8 cellular contexts compared by ENCODE assay signal in genomic region chr17:7686221-7687071, GRCh38. TPM values are rescaled to one million over a fixed set of nuclear protein-coding genes. Genes with fewer than 3 reads are reported as not detected.
DNase-seq lines count a peak whose midpoint lies in the region; ATAC-seq, FAIRE-seq and TF ChIP-seq lines count a peak whose summit lies in the region.

No MANE protein-coding gene starts in this region.

- TF ChIP-seq EP300 in sigmoid colon (IDR thresholded peaks at IDR 0.05) = no peak

- H3K36me3 ChIP-seq in sigmoid colon = peaks cover 0 to 9% (median 0%) of the 10 kb centered on the region in 4 donors

- peaks cover 0 to 28% (median 26%) of the 10 kb centered on the region in 4 donors for H3K4me1 ChIP-seq in sigmoid colon

- ATAC-seq in HG02870 (IDR thresholded peaks at IDR 0.05; ENCODE audit: unreplicated experiment) = peak; percentile 35

- TF ChIP-seq POLR2A in GM12892 (IDR thresholded peaks at IDR 0.05; ENCODE audit: low read depth, low read length) = peak; percentile 96
- peak; percentile 83 to 93 for TF ChIP-seq POLR2A in sigmoid colon (IDR thresholded peaks at IDR 0.05)

- H3K27me3 ChIP-seq in sigmoid colon = no peaks in the 10 kb centered on the region

- DNase-seq in GM12892 (ENCODE audit: insufficient read length) = peak; percentile 47
- DNase-seq in NCI-H1694 (lab: John Stamatoyannopoulos, UW) = peak; percentile 85
- DNase-seq in T-helper 9 cell = peak; percentile 68
- no peak for DNase-seq in astrocyte of the cerebellum (ENCODE audit: low read depth)
- DNase-seq in hypothalamus (lab: John Stamatoyannopoulos, UW) = peak in 49 of 51 donors; percentile 21 to 99 (median 77)
- DNase-seq in sigmoid colon = peak; percentile 88
- no peak for DNase-seq in mesenteric fat pad (ENCODE audit: low spot score)

- TF ChIP-seq CTCF in astrocyte of the cerebellum (IDR thresholded peaks at IDR 0.05; ENCODE audit: low read depth, low read length, missing control alignments) = no peak
- TF ChIP-seq CTCF in sigmoid colon (IDR thresholded peaks at IDR 0.05) = no peak

- WGBS in sigmoid colon, 2 donors = 0 to 1% methylated on average over 30 of the region's 30 CpGs

- no peaks in the 10 kb centered on the region for H3K9me3 ChIP-seq in sigmoid colon

- FAIRE-seq in GM12892 (lab: Jason Lieb, UNC) = no peak

- in situ Hi-C loops in astrocyte of the cerebellum (cut with HindIII; ENCODE audit: low sequenced_read_pairs) = no loop called here

- H3K27ac ChIP-seq in sigmoid colon = peak overlapping the region; percentile 90 to 97 (median 96)

- intact Hi-C loops in sigmoid colon (cut with DNase I) = loop anchor here (1.0 to 10.0 kb wide), 4 partner anchors 34 to 172 kb away; partner anchors contain the start of genes ATP1B2, FXR2 and SAT2

- H3K4me3 ChIP-seq in astrocyte of the cerebellum (ENCODE audit: low read depth, low read length) (peak overlapping the region; percentile 59), sigmoid colon (peak overlapping the region; percentile 75 to 92 (median 82))

RNA-seq across cellular contexts. Expression of gene TP53, which starts 0.8 kb away (rescaled TPM):
- polyA plus RNA-seq in GM12892 (2012; ENCODE audit: missing spikeins) = 84.0 TPM
- total RNA-seq in sigmoid colon (10 to 100 TPM; 14.0 to 31.5 (median 15.9) TPM), mesenteric fat pad (42.3 TPM)
- 10 to 100 TPM; 14.4 to 45.3 (median 16.2) TPM for polyA plus RNA-seq in sigmoid colon

RNA-seq across cellular contexts. Expression of gene WRAP53, which starts 1.8 kb away (rescaled TPM):
- polyA plus RNA-seq in GM12892 (2012; ENCODE audit: missing spikeins) = 14.8 TPM
- 10 to 100 TPM in 1 of 4 donors, 1 to 10 TPM in 3; 3.9 to 16.3 (median 4.8) TPM for total RNA-seq in sigmoid colon
- 10 to 100 TPM in 1 of 3 donors, 1 to 10 TPM in 2; 3.6 to 15.5 (median 7.6) TPM for polyA plus RNA-seq in sigmoid colon
- 4.9 TPM for total RNA-seq in mesenteric fat pad

RNA-seq across cellular contexts. Expression of gene EFNB3, which starts 18.6 kb away (rescaled TPM):
- polyA plus RNA-seq in GM12892 (2012; ENCODE audit: missing spikeins) = not detected
- total RNA-seq in sigmoid colon (under 1 TPM; 0.28 to 0.71 (median 0.44) TPM), mesenteric fat pad (0.58 TPM)
- polyA plus RNA-seq in sigmoid colon = 1 to 10 TPM in 1 of 3 donors, not detected in 2; 1.0 TPM

RNA-seq across cellular contexts. Expression of gene DNAH2, which starts 31.1 kb away (rescaled TPM):
- polyA plus RNA-seq in GM12892 (2012; ENCODE audit: missing spikeins) = not detected
- under 1 TPM in 3 of 4 donors, not detected in 1; under 0.01 to 0.36 (median 0.28) TPM for total RNA-seq in sigmoid colon
- polyA plus RNA-seq in sigmoid colon = under 1 TPM in 1 of 3 donors, not detected in 2; 0.32 TPM
- 0.26 TPM for total RNA-seq in mesenteric fat pad

RNA-seq across cellular contexts. Expression of gene ATP1B2, which starts 35.7 kb away (rescaled TPM):
- polyA plus RNA-seq in GM12892 (2012; ENCODE audit: missing spikeins) = 2.9 TPM
- 1 to 10 TPM; 1.2 to 4.2 (median 1.5) TPM for total RNA-seq in sigmoid colon
- polyA plus RNA-seq in sigmoid colon = 1 to 10 TPM in 1 of 3 donors, under 1 TPM in 1, not detected in 1; 0.60 to 1.2 TPM
- 1.4 TPM for total RNA-seq in mesenteric fat pad

Comparison
In these comparisons a context has a peak if more than half of its experiments do, and no peak if none do; other contexts are left out.
1. DNase-seq: peak in GM12892 (single experiment), NCI-H1694 (single experiment), T-helper 9 cell (single experiment), hypothalamus (49 of 51) and sigmoid colon (single experiment); none in astrocyte of the cerebellum (single experiment) and mesenteric fat pad (single experiment).